In the genomic region with DNA sequence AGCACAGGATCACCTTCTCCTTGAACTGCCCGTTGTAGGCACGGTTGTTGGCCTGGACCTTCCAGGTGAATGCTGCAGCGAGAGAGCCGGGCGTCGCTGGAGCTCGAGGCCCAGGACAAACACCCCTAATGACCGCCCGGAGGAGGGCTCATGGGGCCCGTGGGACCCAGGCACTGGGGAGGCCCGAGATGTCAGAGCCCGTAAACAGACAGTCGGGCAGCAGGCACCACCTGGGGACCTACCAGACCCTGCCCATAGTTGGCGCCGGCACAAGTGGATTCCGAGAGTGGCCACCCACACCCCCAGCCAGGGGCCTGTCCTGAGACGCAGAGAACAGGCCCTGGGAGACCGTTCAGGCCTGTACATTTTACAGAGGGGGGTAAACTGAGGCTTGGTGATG, we compare ENCODE assay signal across 36 cellular contexts. TPM values are rescaled to one million over a fixed set of nuclear protein-coding genes. Genes with fewer than 3 reads are reported as not detected.
"Had no signal": no experiment of that assay in that cellular context is flagged by ENCODE, and none has a peak within 500 bp of the region (broad histone marks: within the 10 kb centered on the region; RNA-seq: fewer than 3 reads in every experiment).

No MANE protein-coding gene starts in this region.

- H3K27ac ChIP-seq: brain microvascular endothelial cell, foreskin keratinocyte, heart right ventricle, left lung, neutrophil, pancreas, prostate gland, sigmoid colon, thyroid gland, upper lobe of right lung had no signal

- ATAC-seq: effector memory CD8-positive, alpha-beta T cell; esophagus mucosa; foreskin keratinocyte; heart right ventricle; left lung; natural killer cell treated with Interleukin-12 subunit alpha and Interleukin-12 subunit beta and Interleukin-15 and Interleukin-18, amount 100 ng/mL, for 72 hours; pancreas; stimulated activated memory B cell treated with anti-CD40 and anti-IgM and Interleukin-4, amounts not matched to agents 10 μg/mL and 1 μg/mL and 100 μg/mL, for 72 hours; stimulated activated naive CD8-positive, alpha-beta T cell treated with anti-CD3 and anti-CD28 coated beads, Interleukin-15, amount 100 ng/mL, for 72 hours; upper lobe of right lung had no signal

- H3K9me3 Mint-ChIP-seq: activated B cell treated with CpG ODN at 0.5 μM for 24 hours; activated naive CD4-positive, alpha-beta T cell treated with anti-CD3 and anti-CD28 coated beads, Interleukin-2, amount 10 ng/mL, durations not matched to agents 7 days and 5 days; effector memory CD8-positive, alpha-beta T cell; natural killer cell treated with Interleukin-12 subunit alpha and Interleukin-12 subunit beta and Interleukin-15 and Interleukin-18, amount 100 ng/mL, for 72 hours; stimulated activated memory B cell treated with anti-CD40 and anti-IgM and Interleukin-4, amounts not matched to agents 10 μg/mL and 1 μg/mL and 100 μg/mL, for 72 hours; stimulated activated naive CD8-positive, alpha-beta T cell treated with anti-CD3 and anti-CD28 coated beads, Interleukin-15, amount 100 ng/mL, for 72 hours; T-helper 2 cell treated with Interferon-gamma antibody and Interleukin-4, amounts not matched to agents 5 μg/mL and 100 μg/mL, for 36 hours had no signal

- H3K36me3 ChIP-seq: pancreas, prostate gland, sigmoid colon, thyroid gland, upper lobe of right lung had no signal

- H3K9me3 ChIP-seq: heart right ventricle, left lung, neutrophil, pancreas, prostate gland, sigmoid colon, thyroid gland, upper lobe of right lung had no signal

- DNase-seq: activated B cell treated with CpG ODN at 0.5 μM for 24 hours; activated CD4-positive, alpha-beta T cell treated with anti-CD3 and anti-CD28 coated beads, Interleukin-2, amount 50 U/mL, for 1 hour; activated effector memory CD4-positive, alpha-beta T cell treated with anti-CD3 and anti-CD28 coated beads, Interleukin-2, amount 50 U/mL, for 16 hours; activated naive CD4-positive, alpha-beta T cell treated with anti-CD3 and anti-CD28 coated beads, Interleukin-2, amount 10 ng/mL, durations not matched to agents 7 days and 5 days; amniotic stem cell; brain microvascular endothelial cell; cortex of kidney; effector memory CD8-positive, alpha-beta T cell; foreskin keratinocyte; heart right ventricle; mesendoderm; retina; sigmoid colon; small intestine; stimulated activated CD4-positive, alpha-beta T cell treated with anti-CD3 and anti-CD28 coated beads, Interleukin-1b, Interleukin-23, amount 100 ng/mL, for 48 hours; stimulated activated CD4-positive, alpha-beta T cell treated with anti-CD3 and anti-CD28 coated beads, Interleukin-4, amount 100 ng/mL, for 4 hours; stimulated activated CD8-positive, alpha-beta memory T cell treated with anti-CD3 and anti-CD28 coated beads, Interleukin-4, amount 100 ng/mL, for 48 hours; stimulated activated naive CD8-positive, alpha-beta T cell treated with anti-CD3 and anti-CD28 coated beads, Interleukin-15, amount 100 ng/mL, for 72 hours; substantia nigra; T-helper 1 cell; thyroid gland; upper lobe of right lung had no signal

- H3K27me3 ChIP-seq: brain microvascular endothelial cell, foreskin keratinocyte, heart right ventricle, left lung, neutrophil, pancreas, sigmoid colon, thyroid gland, upper lobe of right lung had no signal

- H3K4me3 ChIP-seq: heart right ventricle, left lung, lung, pancreas, prostate gland, sigmoid colon, thyroid gland, upper lobe of right lung had no signal

- H3K27me3 Mint-ChIP-seq: activated B cell treated with CpG ODN at 0.5 μM for 24 hours; effector memory CD8-positive, alpha-beta T cell; natural killer cell treated with Interleukin-12 subunit alpha and Interleukin-12 subunit beta and Interleukin-15 and Interleukin-18, amount 100 ng/mL, for 72 hours; stimulated activated memory B cell treated with anti-CD40 and anti-IgM and Interleukin-4, amounts not matched to agents 10 μg/mL and 1 μg/mL and 100 μg/mL, for 72 hours had no signal

- H3K27ac Mint-ChIP-seq: activated B cell treated with CpG ODN at 0.5 μM for 24 hours; activated naive CD4-positive, alpha-beta T cell treated with anti-CD3 and anti-CD28 coated beads, Interleukin-2, amount 10 ng/mL, durations not matched to agents 7 days and 5 days; natural killer cell treated with Interleukin-12 subunit alpha and Interleukin-12 subunit beta and Interleukin-15 and Interleukin-18, amount 100 ng/mL, for 72 hours; stimulated activated memory B cell treated with anti-CD40 and anti-IgM and Interleukin-4, amounts not matched to agents 10 μg/mL and 1 μg/mL and 100 μg/mL, for 72 hours; T-helper 2 cell treated with Interferon-gamma antibody and Interleukin-4, amounts not matched to agents 5 μg/mL and 100 μg/mL, for 36 hours had no signal

- H3K36me3 Mint-ChIP-seq: activated naive CD4-positive, alpha-beta T cell treated with anti-CD3 and anti-CD28 coated beads, Interleukin-2, amount 10 ng/mL, durations not matched to agents 7 days and 5 days; natural killer cell treated with Interleukin-12 subunit alpha and Interleukin-12 subunit beta and Interleukin-15 and Interleukin-18, amount 100 ng/mL, for 72 hours had no signal

- H3K4me1 ChIP-seq: foreskin keratinocyte had no signal

- H3K4me3 Mint-ChIP-seq: activated B cell treated with CpG ODN at 0.5 μM for 24 hours; effector memory CD8-positive, alpha-beta T cell; natural killer cell treated with Interleukin-12 subunit alpha and Interleukin-12 subunit beta and Interleukin-15 and Interleukin-18, amount 100 ng/mL, for 72 hours; stimulated activated naive CD8-positive, alpha-beta T cell treated with anti-CD3 and anti-CD28 coated beads, Interleukin-15, amount 100 ng/mL, for 72 hours had no signal

RNA-seq across cellular contexts. Expression of a gene that starts 56.4 kb away (rescaled TPM):
- total RNA-seq: activated B cell treated with CpG ODN at 0.5 μM for 24 hours; astrocyte; cardiac septum; cerebellum; esophagus mucosa; foreskin keratinocyte; heart right ventricle; left lung; lung; mononuclear cell; myocyte; natural killer cell treated with Interleukin-12 subunit alpha and Interleukin-12 subunit beta and Interleukin-15 and Interleukin-18, amount 100 ng/mL, for 72 hours; prostate gland; sigmoid colon; thyroid gland; upper lobe of right lung had no signal
- polyA plus RNA-seq: foreskin keratinocyte, heart right ventricle, lung, pancreas, sigmoid colon had no signal
